ENCODE assay signal across 1 cellular context in genomic region chr2:57597940-57598339, GRCh38.
TF ChIP-seq lines count a peak whose summit lies in the region.

No MANE protein-coding gene starts in this region.

TF ChIP-seq in GM23338, 12 proteins besides CTCF, POLR2A, EP300 and RAD21 (continued from another document):
- no peak for TF ChIP-seq REST (IDR thresholded peaks at IDR 0.05; ENCODE audit: unreplicated experiment)
- TF ChIP-seq EZH2phosphoT487 (IDR thresholded peaks at IDR 0.05; ENCODE audit: unreplicated experiment) = no peak
- no peak for TF ChIP-seq ZNF114 (CRISPR knock-in tag; IDR thresholded peaks at IDR 0.05)
- no peak for TF ChIP-seq CREB1 (CRISPR knock-in tag; IDR thresholded peaks at IDR 0.05; ENCODE audit: low read depth)
- no peak for TF ChIP-seq POLR2AphosphoS5 (IDR thresholded peaks at IDR 0.05; ENCODE audit: low read depth)
